In the genomic region with DNA sequence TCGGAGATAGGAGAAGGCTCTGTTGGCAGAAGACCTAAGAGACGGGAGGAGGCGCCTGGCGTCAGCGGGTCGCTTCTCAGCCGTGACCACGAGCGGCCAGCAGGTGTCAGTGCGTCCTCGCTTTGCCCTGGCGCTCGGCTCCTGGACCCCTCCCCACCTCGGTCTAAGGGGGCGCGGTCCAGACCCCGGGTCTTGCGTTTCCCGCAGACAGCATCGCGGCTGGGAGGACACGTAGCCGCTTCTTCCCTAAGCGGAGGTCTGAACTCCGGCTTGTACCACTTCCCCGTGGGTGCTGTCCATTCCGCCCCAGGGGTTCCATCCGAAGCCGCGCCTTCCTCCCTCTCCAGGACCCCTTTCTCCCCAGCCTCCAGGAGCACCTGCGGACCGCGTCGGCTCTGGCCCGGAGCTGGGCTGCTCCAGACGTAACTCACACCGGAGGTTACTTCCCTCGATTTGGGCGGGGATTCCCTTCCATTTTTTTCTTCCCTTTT, we compare ENCODE assay signal across 7 cellular contexts. TPM values are rescaled to one million over a fixed set of nuclear protein-coding genes. Genes with fewer than 3 reads are reported as not detected.
DNase-seq lines count a peak whose midpoint lies in the region; ATAC-seq, FAIRE-seq and TF ChIP-seq lines count a peak whose summit lies in the region.

No MANE protein-coding gene starts in this region.

- no peak overlapping the region for H3K27ac ChIP-seq in keratinocyte (ENCODE audit: control insufficient read depth, insufficient read depth, low read length)

- no peaks in the 10 kb centered on the region for H4K20me1 ChIP-seq in keratinocyte (ENCODE audit: control insufficient read depth, extremely low read depth, insufficient read depth, low read length)

- H3K4me3 Mint-ChIP-seq in T-helper 17 cell = peak overlapping the region; percentile 88

- peaks cover 4% of the 10 kb centered on the region for H3K36me3 Mint-ChIP-seq in T-helper 17 cell (ENCODE audit: low read depth)

- H3K27ac Mint-ChIP-seq in T-helper 17 cell = no peak overlapping the region

- peak overlapping the region; percentile 54 for H2AFZ ChIP-seq in keratinocyte (ENCODE audit: control insufficient read depth, low read length)

- ATAC-seq in T-helper 17 cell = peak; percentile 73

- peak; percentile 97 for DNase-seq in H7
- DNase-seq in MG63 = peak; percentile 54
- DNase-seq in T-helper 17 cell = peak in 1 of 3 donors; percentile 31
- peak; percentile 18 for DNase-seq in central memory CD4-positive, alpha-beta T cell
- DNase-seq in keratinocyte (ENCODE audit: low read depth, low spot score) = no peak
- peak; percentile 74 for DNase-seq in stimulated activated CD4-positive, alpha-beta T cell treated with anti-CD3 and anti-CD28 coated beads, Interleukin-15, amount 100 ng/mL, for 24 hours

- H3K27me3 ChIP-seq in H7 (ENCODE audit: control insufficient read depth, insufficient read depth, low read length) (peaks cover 31% of the 10 kb centered on the region), MG63 (peaks cover 5% of the 10 kb centered on the region), keratinocyte (ENCODE audit: control insufficient read depth, extremely low read depth, insufficient read depth, low read length) (peaks cover 59% of the 10 kb centered on the region)

- dilution Hi-C loops in keratinocyte (cut with MboI; ENCODE audit: extremely low pct_ligation_motif_present, low sequenced_read_pairs) = no loop called here

- H3K4me1 Mint-ChIP-seq in T-helper 17 cell = peaks cover 15% of the 10 kb centered on the region

- H3K9me3 ChIP-seq in MG63 (no peaks in the 10 kb centered on the region), T-helper 17 cell (ENCODE audit: control insufficient read depth, low read length, poor library complexity, severe bottlenecking) (no peaks in the 10 kb centered on the region), keratinocyte (ENCODE audit: control insufficient read depth, low read depth, low read length) (peaks cover 5% of the 10 kb centered on the region)

- peaks cover 69% of the 10 kb centered on the region for H3K27me3 Mint-ChIP-seq in T-helper 17 cell

- no peaks in the 10 kb centered on the region for H3K9me1 ChIP-seq in keratinocyte (ENCODE audit: control insufficient read depth, extremely low read depth, insufficient read depth, low read length)

- H3K79me2 ChIP-seq in keratinocyte (ENCODE audit: control insufficient read depth, insufficient read depth, low read length) = no peaks in the 10 kb centered on the region

- no peaks in the 10 kb centered on the region for H3K36me3 ChIP-seq in H7 (replicated peaks; ENCODE audit: control insufficient read depth, insufficient read depth, low read length)
- H3K36me3 ChIP-seq in MG63 = no peaks in the 10 kb centered on the region
- no peaks in the 10 kb centered on the region for H3K36me3 ChIP-seq in keratinocyte (ENCODE audit: control insufficient read depth in 2 of 2, extremely low read depth in 1 of 2, insufficient read depth in 2 of 2, low read length in 2 of 2)

- peak; percentile 61 to 91 (median 82) for TF ChIP-seq CTCF in keratinocyte (optimal IDR thresholded peaks at IDR 0.05 in 1 of 3, IDR thresholded peaks at IDR 0.05 in 1 of 3, conservative IDR thresholded peaks at IDR 0.05 in 1 of 3; ENCODE audit: extremely low read depth in 1 of 3, insufficient read depth in 2 of 3, low read length in 3 of 3)

- no peaks in the 10 kb centered on the region for H3K4me1 ChIP-seq in keratinocyte (ENCODE audit: control insufficient read depth, extremely low read depth, insufficient read depth, low read length)

- H3K4me3 ChIP-seq in GM08714 (ENCODE audit: low read length) (peak overlapping the region; percentile 21; the same call in 1 of the 2 replicates), H7 (ENCODE audit: insufficient read depth, low read depth, low read length) (peak overlapping the region; percentile 61), MG63 (peak overlapping the region; percentile 50), keratinocyte (ENCODE audit: control insufficient read depth in 2 of 3, extremely low read depth in 1 of 3, insufficient read depth in 2 of 3, low read depth in 1 of 3, low read length in 3 of 3) (peak overlapping the region; percentile 32 to 59 (median 57))

- FAIRE-seq in keratinocyte (lab: Jason Lieb, UNC) = peak; percentile 34

- peak overlapping the region; percentile 77 for H3K4me2 ChIP-seq in keratinocyte (ENCODE audit: control insufficient read depth, extremely low read depth, insufficient read depth, low read depth, low read length)

- H3K9ac ChIP-seq in keratinocyte (ENCODE audit: control insufficient read depth, extremely low read depth, insufficient read depth, low read length) = no peak overlapping the region

RNA-seq across cellular contexts. Expression of gene ADRA2A, which starts 0.6 kb away (rescaled TPM):
- total RNA-seq in H7 (2014; rRNA removed; shearing (Covaris generic)) = 1.9 and 4.3 TPM in 2 replicates
- 0.37 TPM in 1 of 2 replicates, not detected in the other for total RNA-seq in MG63 (2014; rRNA removed; shearing (Covaris generic); ENCODE audit: low replicate concordance)
- 1 to 10 TPM in 1 of 2 donors, not detected in 1; 1.9 TPM for total RNA-seq in T-helper 17 cell
- 0.01 TPM in 1 of 3 replicates, not detected in the others for polyA plus RNA-seq in keratinocyte
- polyA plus RNA-seq in keratinocyte (2011; ENCODE audit: low read depth) = not detected
- not detected in 2 replicates for polyA plus RNA-seq in keratinocyte (2011; cell fraction: cytosol; rRNA removed)
- 0.07 TPM in 1 of 2 replicates, not detected in the other for polyA plus RNA-seq in keratinocyte (2011; cell fraction: nucleus; rRNA removed)
- not detected in 2 replicates for polyA plus RNA-seq in keratinocyte (2012; ENCODE audit: low replicate concordance)
- not detected in 3 replicates for polyA minus RNA-seq in keratinocyte
- not detected for polyA minus RNA-seq in keratinocyte (2011; cell fraction: cytosol; rRNA and poly(A)+ RNA removed)
- polyA minus RNA-seq in keratinocyte (2011; cell fraction: nucleus; rRNA and poly(A)+ RNA removed) = 0.11 TPM in 1 of 2 replicates, not detected in the other
